Comparison of ENCODE assay signal across 8 cellular contexts in the genomic region with DNA sequence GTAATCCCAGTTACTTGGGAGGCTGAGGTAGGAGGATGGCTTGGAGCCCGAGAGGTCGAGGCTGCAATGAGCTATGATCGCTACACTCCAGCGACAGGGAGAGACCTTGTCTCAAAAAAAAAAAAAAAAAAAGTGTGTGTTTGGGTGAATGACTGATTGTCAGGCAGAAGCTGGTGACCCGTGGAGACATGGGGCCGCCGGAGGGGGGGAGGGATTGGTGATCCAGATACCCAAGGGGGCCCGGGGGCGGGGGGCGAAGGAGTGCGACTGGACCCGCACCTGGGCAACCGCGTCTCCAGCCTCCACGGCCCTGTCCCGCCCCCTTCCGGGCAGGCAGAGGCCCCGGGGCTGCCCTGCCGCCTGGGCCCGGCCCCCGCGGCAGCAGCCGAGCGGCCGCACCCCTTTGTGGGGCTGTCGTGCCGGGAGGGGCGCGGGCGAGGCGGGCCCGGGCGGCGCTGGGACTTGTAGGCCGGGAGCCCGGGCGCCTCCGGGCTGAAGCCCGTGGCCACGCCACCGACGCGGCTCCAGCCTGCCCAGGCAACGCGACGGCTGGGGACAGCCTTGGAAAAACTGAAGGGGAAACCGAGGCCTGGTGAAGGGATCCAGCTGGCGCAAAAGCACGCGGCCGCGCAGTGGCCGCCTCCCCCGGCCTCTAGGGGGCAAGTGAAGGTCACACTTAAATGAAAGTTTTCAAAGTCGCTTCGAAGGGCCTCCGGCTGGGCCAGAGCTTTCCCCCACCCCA. TPM values are rescaled to one million over a fixed set of nuclear protein-coding genes. Genes with fewer than 3 reads are reported as not detected.
A peak's percentile ranks its signal among the peaks of the same experiment; 100 is the strongest.
DNase-seq lines count a peak whose midpoint lies in the region; ATAC-seq and TF ChIP-seq lines count a peak whose summit lies in the region.

No MANE protein-coding gene starts in this region.

- no peak overlapping the region for H2BK5ac ChIP-seq in mesenchymal stem cell (ENCODE audit: low read depth, low read length, poor library complexity, severe bottlenecking)

- H3K9me3 ChIP-seq in endodermal cell (ENCODE audit: control insufficient read depth, low read length) (no peaks in the 10 kb centered on the region), mesenchymal stem cell (ENCODE audit: control insufficient read depth, low read length) (no peaks in the 10 kb centered on the region)

- no peaks in the 10 kb centered on the region for H3K9me3 Mint-ChIP-seq in endodermal cell

- H3K23ac ChIP-seq in mesenchymal stem cell (ENCODE audit: low read length in 2 of 2) = no peak overlapping the region

- DNase-seq in NAMALWA (ENCODE audit: low spot score) = peak; percentile 79
- peak; percentile 67 to 72 for DNase-seq in activated CD4-positive, alpha-beta T cell treated with anti-CD3 and anti-CD28 coated beads, Interleukin-2, amount 50 U/mL, for 48 hours
- peak; percentile 82 for DNase-seq in endodermal cell
- DNase-seq in mesenchymal stem cell = peak; percentile 58
- peak; percentile 75 for DNase-seq in stimulated activated naive CD8-positive, alpha-beta T cell treated with anti-CD3 and anti-CD28 coated beads, Interleukin-15, Interleukin-2, amounts not matched to agents 100 U/mL and 50 U/mL, for 24 hours

- peaks cover 14% of the 10 kb centered on the region for H3K27me3 Mint-ChIP-seq in endodermal cell (ENCODE audit: insufficient read depth)

- H3K9ac ChIP-seq in endodermal cell (ENCODE audit: extremely low read depth, low read length, poor library complexity, severe bottlenecking) (no peak overlapping the region), mesenchymal stem cell (ENCODE audit: low read length) (peak overlapping the region; percentile 77)

- H3K18ac ChIP-seq in mesenchymal stem cell (ENCODE audit: low read depth in 1 of 2, low read length in 2 of 2) = peak overlapping the region; percentile 33 to 76

- peak overlapping the region; percentile 90 for H4K91ac ChIP-seq in mesenchymal stem cell (ENCODE audit: low read length)

- H3K14ac ChIP-seq in mesenchymal stem cell (ENCODE audit: low read length in 2 of 2) = no peak overlapping the region

- peaks cover 5% of the 10 kb centered on the region for H3K79me1 ChIP-seq in mesenchymal stem cell (replicated peaks; ENCODE audit: low read length, poor library complexity, severe bottlenecking)

- H3K36me3 Mint-ChIP-seq in endodermal cell (ENCODE audit: low read depth) = peaks cover 21% of the 10 kb centered on the region

- peaks cover 8% of the 10 kb centered on the region for H3K79me2 ChIP-seq in ACC112 (ENCODE audit: control insufficient read depth, insufficient read depth, low read length, unreplicated experiment)

- peak overlapping the region; percentile 75 for H3K4me3 Mint-ChIP-seq in endodermal cell

- TF ChIP-seq CTCF in endodermal cell (conservative IDR thresholded peaks at IDR 0.05) = peak; percentile 59

- ATAC-seq in GM18867 (IDR thresholded peaks at IDR 0.05; ENCODE audit: unreplicated experiment) (peak; percentile 32), HG03139 (IDR thresholded peaks at IDR 0.05; ENCODE audit: unreplicated experiment) (no peak)
- peak; percentile 21 for ATAC-seq in stimulated activated naive CD8-positive, alpha-beta T cell treated with anti-CD3 and anti-CD28 coated beads, Interleukin-15, Interleukin-2, amounts not matched to agents 100 U/mL and 50 U/mL, for 24 hours

- H3K27me3 ChIP-seq in ACC112 (ENCODE audit: insufficient read depth, low read length) = no peaks in the 10 kb centered on the region
- H3K27me3 ChIP-seq in endodermal cell (ENCODE audit: control insufficient read depth, insufficient read depth, low read length, poor library complexity, severe bottlenecking) = peaks cover 16% of the 10 kb centered on the region
- no peaks in the 10 kb centered on the region for H3K27me3 ChIP-seq in mesenchymal stem cell (ENCODE audit: control insufficient read depth in 1 of 2, insufficient read depth in 1 of 2, low read length in 2 of 2)

- H3K4me3 ChIP-seq in ACC112 (ENCODE audit: low read depth, low read length) (peak overlapping the region; percentile 72), endodermal cell (ENCODE audit: low read length) (no peak overlapping the region), mesenchymal stem cell (ENCODE audit: insufficient read depth in 1 of 2, low read depth in 1 of 2, low read length in 2 of 2) (peak overlapping the region; percentile 11 to 51)

- H3K27ac ChIP-seq in ACC112 (ENCODE audit: low read depth, low read length) (no peak overlapping the region), endodermal cell (ENCODE audit: low read depth, low read length) (no peak overlapping the region), mesenchymal stem cell (ENCODE audit: low read length, poor library complexity, severe bottlenecking) (no peak overlapping the region)

- H2BK15ac ChIP-seq in mesenchymal stem cell (ENCODE audit: low read depth, poor library complexity, severe bottlenecking) = peak overlapping the region; percentile 23

- no peak overlapping the region for H2AK5ac ChIP-seq in mesenchymal stem cell (ENCODE audit: low read length, severe bottlenecking)

- peaks cover 12% of the 10 kb centered on the region for H3K4me1 Mint-ChIP-seq in endodermal cell

- peak overlapping the region; percentile 71 for H3K4me2 ChIP-seq in mesenchymal stem cell (ENCODE audit: low read length, poor library complexity, severe bottlenecking)

- H3K27ac Mint-ChIP-seq in endodermal cell = no peak overlapping the region

- H3K4me1 ChIP-seq in ACC112 (ENCODE audit: control insufficient read depth, insufficient read depth, low read length, unreplicated experiment) = peaks cover 6% of the 10 kb centered on the region
- peaks cover 7% of the 10 kb centered on the region for H3K4me1 ChIP-seq in endodermal cell (ENCODE audit: control insufficient read depth, insufficient read depth, low read length)
- peaks cover 31% of the 10 kb centered on the region for H3K4me1 ChIP-seq in mesenchymal stem cell (ENCODE audit: control insufficient read depth, insufficient read depth, low read depth, low read length)

- H2AFZ ChIP-seq in ACC112 (ENCODE audit: low read length, unreplicated experiment) (peak overlapping the region; percentile 96), mesenchymal stem cell (ENCODE audit: low read depth, low read length) (peak overlapping the region; percentile 74)

- no peak overlapping the region for H2BK12ac ChIP-seq in mesenchymal stem cell (ENCODE audit: low read length in 2 of 2)

- peak overlapping the region; percentile 25 for H2BK120ac ChIP-seq in mesenchymal stem cell (ENCODE audit: low read depth, low read length)

- H3K36me3 ChIP-seq in ACC112 (ENCODE audit: insufficient read depth, low read length) (no peaks in the 10 kb centered on the region), endodermal cell (ENCODE audit: control insufficient read depth, insufficient read depth, low read length) (peaks cover 4% of the 10 kb centered on the region), mesenchymal stem cell (ENCODE audit: control insufficient read depth in 1 of 2, insufficient read depth in 2 of 2, low read depth in 1 of 2, low read length in 2 of 2) (peaks cover 11 to 29% of the 10 kb centered on the region in 2 experiments)

- WGBS in endodermal cell (ENCODE audit: insufficient coverage in 1 of 2, insufficient read length in 1 of 2), 2 experiments = 16 to 18% methylated on average over 32 to 57 of the region's 57 CpGs
- 7% methylated on average over 57 of the region's 57 CpGs for WGBS in mesenchymal stem cell

- peak overlapping the region; percentile 94 for H4K8ac ChIP-seq in mesenchymal stem cell (ENCODE audit: low read length)

- H3K4ac ChIP-seq in mesenchymal stem cell (ENCODE audit: low read depth in 1 of 2, low read length in 2 of 2) = peak overlapping the region in 1 of 2 experiments; percentile 19

RNA-seq across cellular contexts. Expression of gene RBM38, which starts 2.1 kb away (rescaled TPM):
- total RNA-seq in endodermal cell = 10 to 100 TPM; 29.0 to 30.2 TPM
- 58.7 TPM for polyA plus RNA-seq in endodermal cell (2013, experiment 1 of 2)
- 59.5 TPM for polyA plus RNA-seq in endodermal cell (2013, experiment 2 of 2)
- polyA plus RNA-seq in mesenchymal stem cell (2013, experiment 1 of 2) = 4.6 TPM
- polyA plus RNA-seq in mesenchymal stem cell (2013, experiment 2 of 2) = 4.8 TPM

RNA-seq across cellular contexts. Expression of gene RAE1, which starts 38.1 kb away (rescaled TPM):
- 10 to 100 TPM; 41.2 to 43.8 TPM for total RNA-seq in endodermal cell
- polyA plus RNA-seq in endodermal cell (2013, experiment 1 of 2) = 46.4 TPM
- polyA plus RNA-seq in endodermal cell (2013, experiment 2 of 2) = 42.3 TPM
- polyA plus RNA-seq in mesenchymal stem cell (2013, experiment 1 of 2) = 14.2 TPM
- polyA plus RNA-seq in mesenchymal stem cell (2013, experiment 2 of 2) = 14.2 TPM

RNA-seq across cellular contexts. Expression of gene SPO11, which starts 59.5 kb away (rescaled TPM):
- not detected for total RNA-seq in endodermal cell
- polyA plus RNA-seq in endodermal cell (2013, experiment 1 of 2) = not detected
- not detected for polyA plus RNA-seq in endodermal cell (2013, experiment 2 of 2)
- polyA plus RNA-seq in mesenchymal stem cell (2013, experiment 1 of 2) = not detected
- not detected for polyA plus RNA-seq in mesenchymal stem cell (2013, experiment 2 of 2)
